In the genomic region with DNA sequence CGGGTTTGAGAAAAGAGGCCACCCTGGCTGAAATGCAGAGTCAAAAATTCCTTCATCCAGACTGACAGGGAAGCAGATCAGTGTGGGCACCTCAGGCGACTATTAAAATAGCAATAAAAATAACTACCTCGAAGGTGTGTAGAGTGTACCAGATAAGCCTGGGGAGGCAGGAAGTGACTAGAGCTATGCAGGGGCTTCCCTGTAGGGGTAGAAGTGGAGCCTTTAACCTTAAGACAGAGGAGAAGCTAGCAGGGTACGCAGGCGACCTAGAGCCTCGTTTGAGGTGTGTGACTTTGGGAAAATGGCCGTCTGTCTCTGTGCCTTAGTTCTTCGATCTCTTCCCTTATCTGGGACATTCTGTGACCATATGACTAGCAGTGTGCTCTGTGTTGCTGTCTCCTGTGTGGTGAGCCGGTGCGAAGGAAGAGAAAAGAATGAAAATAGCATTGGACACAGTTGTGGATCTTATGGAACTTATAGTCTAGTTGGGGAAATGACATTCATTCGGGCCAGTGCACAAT, we compare ENCODE assay signal across 11 cellular contexts. TPM values are rescaled to one million over a fixed set of nuclear protein-coding genes. Genes with fewer than 3 reads are reported as not detected.
A peak's percentile ranks its signal among the peaks of the same experiment; 100 is the strongest.
DNase-seq lines count a peak whose midpoint lies in the region; ATAC-seq, FAIRE-seq and TF ChIP-seq lines count a peak whose summit lies in the region.
"Had no signal": no experiment of that assay in that cellular context is flagged by ENCODE, and none has a peak within 500 bp of the region (broad histone marks: within the 10 kb centered on the region; RNA-seq: fewer than 3 reads in every experiment).

No MANE protein-coding gene starts in this region.

- peaks cover 6% of the 10 kb centered on the region for H3K4me1 Mint-ChIP-seq in activated naive CD8-positive, alpha-beta T cell (ENCODE audit: low read depth)
- peaks cover 21% of the 10 kb centered on the region for H3K4me1 Mint-ChIP-seq in activated naive CD8-positive, alpha-beta T cell treated with anti-CD3 and anti-CD28 coated beads for 36 hours
- H3K4me1 Mint-ChIP-seq in astrocyte (ENCODE audit: low read depth, unreplicated experiment) (peaks cover 39% of the 10 kb centered on the region), progenitor cell of endocrine pancreas (ENCODE audit: low read depth) (no peaks in the 10 kb centered on the region)

- no peaks in the 10 kb centered on the region for H3K27me3 ChIP-seq in astrocyte (ENCODE audit: insufficient read depth, low read length)
- H3K27me3 ChIP-seq: dorsolateral prefrontal cortex had no signal

- H3K4me2 ChIP-seq in astrocyte (ENCODE audit: low read length) = no peak overlapping the region

- no peaks in the 10 kb centered on the region for H4K20me1 ChIP-seq in astrocyte (ENCODE audit: insufficient read depth, low read length)

- no peaks in the 10 kb centered on the region for H3K27me3 Mint-ChIP-seq in activated naive CD8-positive, alpha-beta T cell
- no peaks in the 10 kb centered on the region for H3K27me3 Mint-ChIP-seq in activated naive CD8-positive, alpha-beta T cell treated with anti-CD3 and anti-CD28 coated beads for 36 hours
- H3K27me3 Mint-ChIP-seq in astrocyte (ENCODE audit: low read depth, unreplicated experiment) = no peaks in the 10 kb centered on the region
- peaks cover 44% of the 10 kb centered on the region for H3K27me3 Mint-ChIP-seq in progenitor cell of endocrine pancreas

- no peaks in the 10 kb centered on the region for H3K79me2 ChIP-seq in astrocyte (ENCODE audit: insufficient read depth, low read length)

- no peak for DNase-seq in activated naive CD8-positive, alpha-beta T cell treated with anti-CD3 and anti-CD28 coated beads for 36 hours
- DNase-seq in astrocyte (ENCODE audit: low read depth) (no peak), mucosa of descending colon (peak in 1 of 3 donors; percentile 1), progenitor cell of endocrine pancreas (ENCODE audit: low spot score, unreplicated experiment) (no peak)
- DNase-seq: dorsolateral prefrontal cortex, NCI-H1092, NCI-H226 had no signal

- intact Hi-C loops in mucosa of descending colon (cut with DNase I, micrococcal nuclease) = no loop called here

- H3K9me3 ChIP-seq in astrocyte (ENCODE audit: insufficient read depth, low read depth, low read length) (no peaks in the 10 kb centered on the region), mucosa of descending colon (no peaks in the 10 kb centered on the region)

- no peak overlapping the region for H2AFZ ChIP-seq in astrocyte (ENCODE audit: low read depth, low read length)

- peak overlapping the region; percentile 3 for H3K27ac Mint-ChIP-seq in activated naive CD8-positive, alpha-beta T cell
- H3K27ac Mint-ChIP-seq in activated naive CD8-positive, alpha-beta T cell treated with anti-CD3 and anti-CD28 coated beads for 36 hours = no peak overlapping the region
- H3K27ac Mint-ChIP-seq in astrocyte (ENCODE audit: unreplicated experiment) = peak overlapping the region; percentile 99
- no peak overlapping the region for H3K27ac Mint-ChIP-seq in progenitor cell of endocrine pancreas

- H3K4me3 ChIP-seq in astrocyte (ENCODE audit: insufficient read depth, low read depth, low read length) (no peak overlapping the region), mucosa of descending colon (no peak overlapping the region)
- H3K4me3 ChIP-seq: dorsolateral prefrontal cortex had no signal

- no peaks in the 10 kb centered on the region for H3K9me3 Mint-ChIP-seq in activated naive CD8-positive, alpha-beta T cell (ENCODE audit: low read depth)
- no peaks in the 10 kb centered on the region for H3K9me3 Mint-ChIP-seq in activated naive CD8-positive, alpha-beta T cell treated with anti-CD3 and anti-CD28 coated beads for 36 hours
- no peaks in the 10 kb centered on the region for H3K9me3 Mint-ChIP-seq in astrocyte (ENCODE audit: unreplicated experiment)
- H3K9me3 Mint-ChIP-seq in progenitor cell of endocrine pancreas (ENCODE audit: low read depth) = no peaks in the 10 kb centered on the region

- H3K27ac ChIP-seq in astrocyte (ENCODE audit: low read depth, low read length) = no peak overlapping the region
- H3K27ac ChIP-seq: dorsolateral prefrontal cortex had no signal

- ATAC-seq in mucosa of descending colon (peak; percentile 70), GM21528 (IDR thresholded peaks at IDR 0.05; ENCODE audit: low FRiP score, unreplicated experiment) (no peak), HG03097 (IDR thresholded peaks at IDR 0.05; ENCODE audit: low FRiP score, unreplicated experiment) (no peak), GM19324 (IDR thresholded peaks at IDR 0.05; ENCODE audit: low FRiP score, unreplicated experiment) (no peak)

- FAIRE-seq in astrocyte (lab: Jason Lieb, UNC) = no peak

- no peak for TF ChIP-seq CTCF in astrocyte (IDR thresholded peaks at IDR 0.05; ENCODE audit: insufficient read depth, low read depth, low read length)
- TF ChIP-seq CTCF in mucosa of descending colon (IDR thresholded peaks at IDR 0.05) = no peak
- no peak for TF ChIP-seq CTCF in progenitor cell of endocrine pancreas (IDR thresholded peaks at IDR 0.05; ENCODE audit: unreplicated experiment)

- no peaks in the 10 kb centered on the region for H3K36me3 ChIP-seq in astrocyte (ENCODE audit: insufficient read depth, low read length)
- H3K36me3 ChIP-seq in mucosa of descending colon (ENCODE audit: low read depth) = no peaks in the 10 kb centered on the region

- no peak overlapping the region for H3K4me3 Mint-ChIP-seq in activated naive CD8-positive, alpha-beta T cell
- no peak overlapping the region for H3K4me3 Mint-ChIP-seq in activated naive CD8-positive, alpha-beta T cell treated with anti-CD3 and anti-CD28 coated beads for 36 hours
- H3K4me3 Mint-ChIP-seq in astrocyte (ENCODE audit: unreplicated experiment) (no peak overlapping the region), progenitor cell of endocrine pancreas (ENCODE audit: low read depth) (no peak overlapping the region)

- H3K36me3 Mint-ChIP-seq in activated naive CD8-positive, alpha-beta T cell = no peaks in the 10 kb centered on the region
- H3K36me3 Mint-ChIP-seq in activated naive CD8-positive, alpha-beta T cell treated with anti-CD3 and anti-CD28 coated beads for 36 hours = no peaks in the 10 kb centered on the region
- H3K36me3 Mint-ChIP-seq in astrocyte (ENCODE audit: low read depth, unreplicated experiment) (no peaks in the 10 kb centered on the region), progenitor cell of endocrine pancreas (ENCODE audit: insufficient read depth) (no peaks in the 10 kb centered on the region)

- H3K4me1 ChIP-seq in astrocyte (ENCODE audit: insufficient read depth, low read length) (peaks cover 22% of the 10 kb centered on the region), mucosa of descending colon (ENCODE audit: low read depth) (no peaks in the 10 kb centered on the region)

- no peak overlapping the region for H3K9ac ChIP-seq in astrocyte (ENCODE audit: low read length)

RNA-seq across cellular contexts. Expression of a gene that starts 17.6 kb away (rescaled TPM):
- total RNA-seq in activated naive CD8-positive, alpha-beta T cell treated with anti-CD3 and anti-CD28 coated beads for 36 hours = 100 to 1,000 TPM; 292 to 294 TPM
- total RNA-seq in astrocyte (156 and 185 TPM in 2 replicates), mucosa of descending colon (10 to 100 TPM; 40.2 to 45.5 (median 42.9) TPM), progenitor cell of endocrine pancreas (1.1 and 1.3 TPM in 2 replicates)

Comparison
In these comparisons a context has a peak if more than half of its experiments do, and no peak if none do; other contexts are left out.
1. H3K27ac Mint-ChIP-seq: peak in activated naive CD8-positive, alpha-beta T cell (single experiment) and astrocyte (single experiment); none in activated naive CD8-positive, alpha-beta T cell treated with anti-CD3 and anti-CD28 coated beads for 36 hours (single experiment) and progenitor cell of endocrine pancreas (single experiment).
2. RNA of a gene that starts 17.6 kb away (total RNA-seq): 292 to 294 TPM in activated naive CD8-positive, alpha-beta T cell treated with anti-CD3 and anti-CD28 coated beads for 36 hours, 156 to 185 TPM in astrocyte and 40.2 to 45.5 TPM in mucosa of descending colon; 1.1 to 1.3 TPM in progenitor cell of endocrine pancreas; every median in the first group is over 10 times any median in the second.